In the genomic region with DNA sequence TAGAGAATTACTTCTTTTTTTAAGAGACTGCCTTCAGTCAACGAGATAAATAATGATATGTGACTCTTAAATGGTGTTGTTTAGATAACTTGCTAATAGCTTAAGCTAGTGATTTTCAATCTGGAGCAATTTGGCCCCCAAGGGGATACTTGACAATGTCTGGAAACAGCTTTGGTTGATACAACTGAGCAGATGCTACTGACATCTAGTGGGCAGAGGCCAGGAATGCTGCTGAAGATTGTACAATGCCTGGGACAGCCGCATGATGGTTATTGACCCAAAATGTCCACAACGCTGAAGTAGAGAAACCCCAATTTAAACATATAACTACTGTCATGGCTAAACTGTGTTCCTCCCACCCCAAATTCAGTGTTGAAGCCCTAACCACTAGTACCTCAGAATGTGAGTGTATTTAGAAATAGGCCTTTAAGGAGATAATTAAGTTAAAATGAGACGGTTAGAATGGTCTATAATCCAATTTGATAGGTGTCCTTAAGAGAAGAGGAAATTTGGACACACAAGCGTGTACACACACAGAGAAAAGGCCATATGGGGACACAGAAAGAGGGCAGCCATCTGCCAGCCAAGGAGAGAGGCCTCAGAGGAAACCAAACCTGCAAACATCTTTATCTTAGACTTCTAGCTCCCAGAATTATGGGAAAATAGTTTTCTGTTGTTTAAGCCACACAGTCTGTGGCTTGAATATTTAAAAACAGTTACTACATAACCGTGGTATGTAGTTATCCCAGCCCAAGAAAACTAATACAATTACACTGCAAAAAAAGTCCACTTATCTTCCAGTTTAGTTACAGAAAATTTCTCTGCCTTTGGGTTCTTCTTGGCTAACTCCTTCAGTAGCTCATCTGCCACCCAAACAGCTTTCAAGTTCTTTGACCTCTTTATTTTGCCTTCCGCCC, we compare ENCODE assay signal across 9 cellular contexts. TPM values are rescaled to one million over a fixed set of nuclear protein-coding genes. Genes with fewer than 3 reads are reported as not detected.
DNase-seq lines count a peak whose midpoint lies in the region; ATAC-seq and TF ChIP-seq lines count a peak whose summit lies in the region.
"Had no signal": no experiment of that assay in that cellular context is flagged by ENCODE, and none has a peak within 500 bp of the region (broad histone marks: within the 10 kb centered on the region; RNA-seq: fewer than 3 reads in every experiment).

No MANE protein-coding gene starts in this region.

- H3K4me3 ChIP-seq in Caco-2 (ENCODE audit: low read depth, low read length) (no peak overlapping the region), dorsolateral prefrontal cortex (no peak overlapping the region)

- H3K4me1 Mint-ChIP-seq in Caco-2 (ENCODE audit: low read depth, unreplicated experiment) = peaks cover 6% of the 10 kb centered on the region
- H3K4me1 Mint-ChIP-seq in stimulated activated naive B cell treated with anti-CD40 and anti-IgM and Interleukin-4, amounts not matched to agents 10 μg/mL and 1 μg/mL and 100 μg/mL, for 72 hours = no peaks in the 10 kb centered on the region
- H3K4me1 Mint-ChIP-seq: activated naive CD4-positive, alpha-beta T cell treated with anti-CD3 and anti-CD28 coated beads, Interleukin-2, amount 50 U/mL, for 24 hours had no signal

- no peaks in the 10 kb centered on the region for H3K9me3 ChIP-seq in Caco-2

- ATAC-seq in GM19351 (IDR thresholded peaks at IDR 0.05; ENCODE audit: unreplicated experiment) (peak; percentile 100), HG03354 (IDR thresholded peaks at IDR 0.05; ENCODE audit: poor library complexity, severe bottlenecking, unreplicated experiment) (peak; percentile 100)
- ATAC-seq in stimulated activated naive B cell treated with anti-CD40 and anti-IgM and Interleukin-4, amounts not matched to agents 10 μg/mL and 1 μg/mL and 100 μg/mL, for 72 hours (replicated peaks) = peak; percentile 97 to 99

- no TSS peak for BruUV-seq in Caco-2 (replicated peaks; lab: Mats Ljungman, UMichigan)

- peak; percentile 46 to 89 for TF ChIP-seq CTCF in Caco-2 (IDR thresholded peaks at IDR 0.05; ENCODE audit: insufficient read depth in 1 of 2, low read depth in 1 of 2, low read length in 1 of 2, severe bottlenecking in 1 of 2, unreplicated experiment in 1 of 2)
- peak; percentile 45 to 90 (median 84) for TF ChIP-seq CTCF in dorsolateral prefrontal cortex (IDR thresholded peaks at IDR 0.05 in 54 of 56, conservative IDR thresholded peaks at IDR 0.05 in 2 of 56; ENCODE audit: low read depth in 1 of 56, partially characterized antibody in 56 of 56)

- H3K4me1 ChIP-seq in Caco-2 = no peaks in the 10 kb centered on the region; the same call in 1 of the 2 replicates

- POLR2A ChIA-PET in Caco-2 (lab: Charles Lee) = interaction anchor here (0.5 to 0.9 kb wide), 3 partner anchors 25 to 150 kb away, joined by 3 to 7 read pairs (median 3); a partner anchor contains a TSS

- no peak overlapping the region for H3K4me3 Mint-ChIP-seq in Caco-2 (ENCODE audit: unreplicated experiment)
- no peak overlapping the region for H3K4me3 Mint-ChIP-seq in stimulated activated naive B cell treated with anti-CD40 and anti-IgM and Interleukin-4, amounts not matched to agents 10 μg/mL and 1 μg/mL and 100 μg/mL, for 72 hours
- H3K4me3 Mint-ChIP-seq: activated naive CD4-positive, alpha-beta T cell treated with anti-CD3 and anti-CD28 coated beads, Interleukin-2, amount 50 U/mL, for 24 hours had no signal

- peak overlapping the region in 3 of 59 donors; percentile 7 to 64 (median 16) for H3K27ac ChIP-seq in dorsolateral prefrontal cortex

- no peak overlapping the region for H3K27ac Mint-ChIP-seq in Caco-2 (ENCODE audit: unreplicated experiment)
- no peak overlapping the region for H3K27ac Mint-ChIP-seq in stimulated activated naive B cell treated with anti-CD40 and anti-IgM and Interleukin-4, amounts not matched to agents 10 μg/mL and 1 μg/mL and 100 μg/mL, for 72 hours
- H3K27ac Mint-ChIP-seq: activated naive CD4-positive, alpha-beta T cell treated with anti-CD3 and anti-CD28 coated beads, Interleukin-2, amount 50 U/mL, for 24 hours had no signal

- no peaks in the 10 kb centered on the region for H3K9me3 Mint-ChIP-seq in Caco-2 (ENCODE audit: unreplicated experiment)
- H3K9me3 Mint-ChIP-seq in stimulated activated naive B cell treated with anti-CD40 and anti-IgM and Interleukin-4, amounts not matched to agents 10 μg/mL and 1 μg/mL and 100 μg/mL, for 72 hours = no peaks in the 10 kb centered on the region
- H3K9me3 Mint-ChIP-seq: activated naive CD4-positive, alpha-beta T cell treated with anti-CD3 and anti-CD28 coated beads, Interleukin-2, amount 50 U/mL, for 24 hours had no signal

- peaks cover 87% of the 10 kb centered on the region for H3K36me3 Mint-ChIP-seq in Caco-2 (ENCODE audit: insufficient read depth, unreplicated experiment)
- no peaks in the 10 kb centered on the region for H3K36me3 Mint-ChIP-seq in stimulated activated naive B cell treated with anti-CD40 and anti-IgM and Interleukin-4, amounts not matched to agents 10 μg/mL and 1 μg/mL and 100 μg/mL, for 72 hours
- H3K36me3 Mint-ChIP-seq: activated naive CD4-positive, alpha-beta T cell treated with anti-CD3 and anti-CD28 coated beads, Interleukin-2, amount 50 U/mL, for 24 hours had no signal

- H3K36me3 ChIP-seq in Caco-2 (ENCODE audit: control insufficient read depth, insufficient read depth, low read length) = no peaks in the 10 kb centered on the region; the same call in 1 of the 2 replicates

- H3K27me3 Mint-ChIP-seq in Caco-2 (ENCODE audit: insufficient read depth, unreplicated experiment) = no peaks in the 10 kb centered on the region
- H3K27me3 Mint-ChIP-seq in stimulated activated naive B cell treated with anti-CD40 and anti-IgM and Interleukin-4, amounts not matched to agents 10 μg/mL and 1 μg/mL and 100 μg/mL, for 72 hours = peaks cover 20 to 29% of the 10 kb centered on the region in 2 donors

- intact Hi-C loops in Caco-2 (cut with micrococcal nuclease; ENCODE audit: unreplicated experiment) (loop anchor here (1.0 kb wide), 2 partner anchors 22 to 148 kb away; a partner anchor contains a TSS), dorsolateral prefrontal cortex (cut with DNase I) (loop anchor here (1.0 to 10.0 kb wide), 3 partner anchors 149 to 961 kb away; a partner anchor contains a TSS)

- CTCF ChIA-PET in Caco-2 (lab: Charles Lee) = interaction anchor here (0.6 to 2.2 kb wide), 5 partner anchors 36 to 321 kb away, joined by 3 to 15 read pairs (median 3); a partner anchor contains a TSS

- H3K27me3 ChIP-seq in Caco-2 (replicated peaks; ENCODE audit: control insufficient read depth, insufficient read depth, low read length) (no peaks in the 10 kb centered on the region), dorsolateral prefrontal cortex (no peaks in the 10 kb centered on the region)

- DNase-seq in Caco-2 = peak; percentile 52 to 63
- peak; percentile 72 for DNase-seq in NCI-H345 treated with DMSO at 0.1 percent for 48 hours (lab: John Stamatoyannopoulos, UW; ENCODE audit: unreplicated experiment)
- peak; percentile 28 to 49 for DNase-seq in activated CD4-positive, alpha-beta T cell treated with anti-CD3 and anti-CD28 coated beads for 4 hours
- DNase-seq in dorsolateral prefrontal cortex = peak; percentile 25 to 87 (median 64)
- peak; percentile 90 for DNase-seq in medulla oblongata (ENCODE audit: extremely low spot score)
- peak; percentile 40 for DNase-seq in stimulated activated naive B cell treated with anti-CD40 and anti-IgM and Interleukin-4, amounts not matched to agents 10 μg/mL and 1 μg/mL and 100 μg/mL, for 72 hours

RNA-seq across cellular contexts. Expression of a gene that starts 22.2 kb away (rescaled TPM):
- total RNA-seq in Caco-2 (2022) = 3.5 and 3.6 TPM in 2 replicates
- total RNA-seq in dorsolateral prefrontal cortex = 10 to 100 TPM in 98 of 120 experiments, 1 to 10 TPM in 22; 6.5 to 17.7 (median 12.6) TPM

RNA-seq across cellular contexts. Expression of a gene that starts 22.3 kb away (rescaled TPM):
- total RNA-seq in Caco-2 (2022) (96.4 and 97.0 TPM in 2 replicates), dorsolateral prefrontal cortex (10 to 100 TPM; 23.6 to 72.4 (median 42.1) TPM)

Comparison
In these comparisons a context has a peak if more than half of its experiments do, and no peak if none do; other contexts are left out.
1. DNase-seq: peak in every context shown above with its lines; median percentile 90 in medulla oblongata; 72 in NCI-H345 treated with DMSO at 0.1 percent for 48 hours; 64 in dorsolateral prefrontal cortex; 58 in Caco-2; 40 in stimulated activated naive B cell treated with anti-CD40 and anti-IgM and Interleukin-4, amounts not matched to agents 10 μg/mL and 1 μg/mL and 100 μg/mL, for 72 hours; 38 in activated CD4-positive, alpha-beta T cell treated with anti-CD3 and anti-CD28 coated beads for 4 hours.